8 cellular contexts compared by ENCODE assay signal in the genomic region with DNA sequence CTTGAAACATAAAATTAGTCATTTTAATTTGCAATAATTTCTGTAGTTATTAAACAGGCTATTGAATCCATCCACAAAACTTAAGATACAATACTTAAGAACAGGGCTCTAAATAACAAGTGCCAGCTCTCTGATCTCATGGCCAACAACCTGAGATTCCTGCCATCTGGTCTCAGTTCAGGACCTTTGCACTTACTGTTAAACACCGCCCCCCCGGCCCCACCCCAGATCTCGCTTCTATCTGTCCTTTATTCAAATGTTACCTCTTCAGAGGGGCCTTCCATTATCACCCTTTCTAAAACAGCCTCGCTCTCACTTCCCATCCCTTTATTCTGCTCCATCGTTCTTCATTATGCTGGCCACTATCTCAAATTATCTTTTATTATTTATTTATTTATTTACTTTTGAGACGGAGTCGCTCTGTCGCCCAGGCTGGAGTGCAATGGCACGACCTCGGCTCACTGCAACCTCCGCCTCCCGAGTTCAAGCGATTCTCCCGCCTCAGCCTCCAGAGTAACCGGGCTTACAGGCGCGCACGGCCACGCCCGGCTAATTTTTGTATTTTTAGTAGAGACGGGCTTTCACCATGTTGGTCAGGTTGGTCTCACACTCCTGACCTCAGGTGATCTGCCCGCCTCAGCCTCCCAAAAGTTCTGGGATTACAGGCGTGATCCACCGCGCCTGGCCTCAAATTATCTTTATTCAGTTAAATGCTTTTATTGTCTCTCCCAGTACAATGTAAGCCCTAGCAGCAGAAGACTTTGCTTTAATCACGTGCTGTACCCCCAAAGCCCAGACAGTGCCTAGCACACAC. TPM values are rescaled to one million over a fixed set of nuclear protein-coding genes. Genes with fewer than 3 reads are reported as not detected.
DNase-seq lines count a peak whose midpoint lies in the region; ATAC-seq, FAIRE-seq and TF ChIP-seq lines count a peak whose summit lies in the region.

No MANE protein-coding gene starts in this region.

- no peak overlapping the region for H3K14ac ChIP-seq in mesenchymal stem cell (ENCODE audit: low read length in 2 of 2)

- TF ChIP-seq EP300 in GM12878 (IDR thresholded peaks at IDR 0.05; ENCODE audit: borderline replicate concordance in 1 of 2, control insufficient read depth in 1 of 2, low read depth in 2 of 2, low read length in 2 of 2): no peak

- H4K8ac ChIP-seq in mesenchymal stem cell (ENCODE audit: low read length): peak overlapping the region; percentile 96

- H2BK12ac ChIP-seq in mesenchymal stem cell (ENCODE audit: low read length in 2 of 2): no peak overlapping the region

- ATAC-seq in left cardiac atrium (no peak), GM12878 (no peak)

- H4K20me1 ChIP-seq in GM12878 (ENCODE audit: control insufficient read depth, insufficient read depth): 0 out of 2 replicates have a peak, but pooled peaks cover 3% of the 10 kb centered on the region

- H3K4me3 ChIP-seq in left ventricle myocardium inferior (peak overlapping the region; percentile 89), GM12878 (peak overlapping the region; percentile 68), mesenchymal stem cell (ENCODE audit: insufficient read depth in 1 of 2, low read depth in 1 of 2, low read length in 2 of 2) (peak overlapping the region in 1 of 2 experiments; percentile 95), urinary bladder (ENCODE audit: low read depth, low read length) (no peak overlapping the region)

- peak overlapping the region; percentile 24 to 55 for H3K4ac ChIP-seq in mesenchymal stem cell (ENCODE audit: low read depth in 1 of 2, low read length in 2 of 2)

- H3K36me3 ChIP-seq in left ventricle myocardium inferior: peaks cover 16% of the 10 kb centered on the region
- H3K36me3 ChIP-seq in GM12878 (ENCODE audit: control insufficient read depth in 2 of 2, insufficient read depth in 2 of 2, low read length in 1 of 2): peaks cover 2 to 10% of the 10 kb centered on the region in 2 experiments
- peaks cover 17 to 18% of the 10 kb centered on the region in 2 experiments for H3K36me3 ChIP-seq in mesenchymal stem cell (ENCODE audit: control insufficient read depth in 1 of 2, insufficient read depth in 2 of 2, low read depth in 1 of 2, low read length in 2 of 2)
- H3K36me3 ChIP-seq in urinary bladder (ENCODE audit: insufficient read depth): no peaks in the 10 kb centered on the region

- H2AK5ac ChIP-seq in mesenchymal stem cell (ENCODE audit: low read length, severe bottlenecking): peak overlapping the region; percentile 53

- peak overlapping the region in 1 of 2 experiments; percentile 88 for H3K18ac ChIP-seq in mesenchymal stem cell (ENCODE audit: low read depth in 1 of 2, low read length in 2 of 2)

- TF ChIP-seq RAD21 in GM12878 (IDR thresholded peaks at IDR 0.05; ENCODE audit: insufficient read depth, low read depth, low read length): no peak

- no peak overlapping the region for H3K23ac ChIP-seq in mesenchymal stem cell (ENCODE audit: low read length in 2 of 2)

- POLR2A ChIA-PET in GM12878 (lab: Charles Lee): no interaction called here

- H2AFZ ChIP-seq in GM12878 (ENCODE audit: control insufficient read depth, low read depth, low read length): peak overlapping the region; percentile 87
- no peak overlapping the region for H2AFZ ChIP-seq in mesenchymal stem cell (ENCODE audit: low read depth, low read length)

- H3K79me2 ChIP-seq in GM12878 (ENCODE audit: control insufficient read depth, insufficient read depth, low read length): peaks cover 37% of the 10 kb centered on the region

- H3K27ac ChIP-seq in left ventricle myocardium inferior (replicated peaks) (peak overlapping the region; percentile 86), GM12878 (ENCODE audit: control insufficient read depth, insufficient read depth) (peak overlapping the region; percentile 87), mesenchymal stem cell (ENCODE audit: low read length, poor library complexity, severe bottlenecking) (peak overlapping the region; percentile 79), urinary bladder (ENCODE audit: low read depth) (peak overlapping the region; percentile 88)

- in situ Hi-C loops in GM12878 (cut with MboI): no loop called here

- no peak for FAIRE-seq in GM12878 (lab: Jason Lieb, UNC)
- FAIRE-seq in GM12892 (lab: Jason Lieb, UNC): no peak
- FAIRE-seq in GM19239 (lab: Jason Lieb, UNC): no peak

- DNase-seq in left ventricle myocardium inferior: no peak
- DNase-seq in left cardiac atrium: no peak
- no peak for DNase-seq in GM12878 (ENCODE audit: low read depth, low spot score)
- no peak for DNase-seq in mesenchymal stem cell
- DNase-seq in inferior parietal cortex (ENCODE audit: extremely low spot score): no peak
- no peak for DNase-seq in GM12892 (ENCODE audit: insufficient read length)
- no peak for DNase-seq in GM19239 (ENCODE audit: insufficient read length, low spot score)

- peak overlapping the region; percentile 51 for H3K4me2 ChIP-seq in GM12878 (ENCODE audit: control insufficient read depth, insufficient read depth)
- peak overlapping the region; percentile 60 for H3K4me2 ChIP-seq in mesenchymal stem cell (ENCODE audit: low read length, poor library complexity, severe bottlenecking)

- H3K9ac ChIP-seq in GM12878 (ENCODE audit: control insufficient read depth, insufficient read depth, low read length): peak overlapping the region; percentile 9; the same call in 1 of the 2 replicates
- peak overlapping the region; percentile 98 for H3K9ac ChIP-seq in mesenchymal stem cell (ENCODE audit: low read length)

- CTCF ChIA-PET in GM12878 (lab: Yijun Ruan, JAX): no interaction called here

- no peak for TF ChIP-seq CTCF in left ventricle myocardium inferior (IDR thresholded peaks at IDR 0.05; ENCODE audit: borderline replicate concordance)
- no peak for TF ChIP-seq CTCF in GM12878 (IDR thresholded peaks at IDR 0.05 in 2 of 3, conservative IDR thresholded peaks at IDR 0.05 in 1 of 3; ENCODE audit: control insufficient read depth in 2 of 3, extremely low read depth in 1 of 3, insufficient read depth in 1 of 3, low read depth in 3 of 3, low read length in 3 of 3)

- no peak overlapping the region for H2BK5ac ChIP-seq in mesenchymal stem cell (ENCODE audit: low read depth, low read length, poor library complexity, severe bottlenecking)

- peaks cover 45% of the 10 kb centered on the region for H3K4me1 ChIP-seq in left ventricle myocardium inferior
- H3K4me1 ChIP-seq in GM12878 (ENCODE audit: control insufficient read depth, insufficient read depth, low read length): peaks cover 4% of the 10 kb centered on the region; the same call in 1 of the 2 replicates
- peaks cover 17% of the 10 kb centered on the region for H3K4me1 ChIP-seq in mesenchymal stem cell (ENCODE audit: control insufficient read depth, insufficient read depth, low read depth, low read length)
- H3K4me1 ChIP-seq in urinary bladder (ENCODE audit: insufficient read depth): no peaks in the 10 kb centered on the region

- no peaks in the 10 kb centered on the region for H3K27me3 ChIP-seq in left ventricle myocardium inferior (ENCODE audit: low read depth)
- no peaks in the 10 kb centered on the region for H3K27me3 ChIP-seq in GM12878 (replicated peaks in 1 of 2; ENCODE audit: control insufficient read depth in 2 of 2, insufficient read depth in 2 of 2, low read length in 1 of 2)
- no peaks in the 10 kb centered on the region for H3K27me3 ChIP-seq in mesenchymal stem cell (ENCODE audit: control insufficient read depth in 1 of 2, insufficient read depth in 1 of 2, low read length in 2 of 2)

- no peaks in the 10 kb centered on the region for H3K79me1 ChIP-seq in mesenchymal stem cell (replicated peaks; ENCODE audit: low read length, poor library complexity, severe bottlenecking)

- peak overlapping the region; percentile 34 for H4K91ac ChIP-seq in mesenchymal stem cell (ENCODE audit: low read length)

- SMC1A ChIA-PET in GM12878 (lab: Charles Lee; ENCODE audit: uncharacterized antibody, unreplicated experiment): no interaction called here

- H2BK120ac ChIP-seq in mesenchymal stem cell (ENCODE audit: low read depth, low read length): no peak overlapping the region

- H2BK15ac ChIP-seq in mesenchymal stem cell (ENCODE audit: low read depth, poor library complexity, severe bottlenecking): no peak overlapping the region

- RAD21 ChIA-PET in GM12878 (lab: Charles Lee; ENCODE audit: unreplicated experiment): no interaction called here

- WGBS in GM12878 (ENCODE audit: insufficient coverage, insufficient replicate concordance, low lambda C conversion rate, missing lambda C conversion rate): 66% methylated on average over 26 of the region's 26 CpGs
- whole genome bisulfite sequencing in mesenchymal stem cell: 86% methylated on average over 25 of the region's 26 CpGs
- WGBS in urinary bladder: 64% methylated on average over 26 of the region's 26 CpGs

- H3K9me3 ChIP-seq in left ventricle myocardium inferior (replicated peaks): no peaks in the 10 kb centered on the region
- no peaks in the 10 kb centered on the region; the same call in 2 of the 3 replicates for H3K9me3 ChIP-seq in GM12878 (replicated peaks; ENCODE audit: control insufficient read depth, insufficient read depth, low read length)
- H3K9me3 ChIP-seq in mesenchymal stem cell (ENCODE audit: control insufficient read depth, low read length): no peaks in the 10 kb centered on the region

- BruUV-seq in GM12878 (replicated peaks; lab: Mats Ljungman, UMichigan): no TSS peak

- intact Hi-C loops in left ventricle myocardium inferior (cut with micrococcal nuclease): no loop called here
- intact Hi-C loops in left cardiac atrium (cut with DNase I): no loop called here
- intact Hi-C loops in GM12878 (cut with micrococcal nuclease; ENCODE audit: unreplicated experiment): no loop called here

- TF ChIP-seq POLR2A in GM12878 (IDR thresholded peaks at IDR 0.05; ENCODE audit: low read depth, low read length): no peak
- TF ChIP-seq POLR2A in GM12892 (IDR thresholded peaks at IDR 0.05; ENCODE audit: low read depth, low read length): no peak

RNA-seq across cellular contexts. Expression of a gene that starts 0.8 kb away (rescaled TPM):
- 115 TPM for total RNA-seq in left ventricle myocardium inferior
- total RNA-seq in left cardiac atrium: 100 to 1,000 TPM in 1 of 2 donors, 10 to 100 TPM in 1; 98.3 to 134 TPM
- total RNA-seq in GM12878 (2013; cell fraction: nucleolus; rRNA removed): 511 and 606 TPM in 2 replicates
- total RNA-seq in GM12878 (2014; rRNA removed): 279 and 350 TPM in 2 replicates
- 89.2 and 90.2 TPM in 2 replicates for total RNA-seq in GM12878 (2014; rRNA removed; fragmentation: Illumina TruSeq; extraction: Trizol)
- 193 and 215 TPM in 2 replicates for total RNA-seq in GM12878 (2021)
- 53.8 TPM for polyA plus RNA-seq in GM12878 (2011; ENCODE audit: low read depth)
- polyA plus RNA-seq in GM12878 (2011; rRNA removed): 105 and 162 TPM in 2 replicates
- polyA plus RNA-seq in GM12878 (2011; cell fraction: cytosol; rRNA removed): 236 and 362 TPM in 2 replicates
- polyA plus RNA-seq in GM12878 (2011; cell fraction: nucleus; rRNA removed): 1,226 and 1,900 TPM in 2 replicates
- 160 and 231 TPM in 2 replicates for polyA plus RNA-seq in GM12878 (2012)
- 102 and 112 TPM in 2 replicates for polyA plus RNA-seq in GM12878 (2014; fragmentation: Illumina TruSeq; extraction: Trizol)
- polyA plus RNA-seq in GM12878 (2014; fragmentation: Nextera tagmentation; extraction: Ambion mirVana): 10 to 100 TPM in 1 of 2 experiments, 1 to 10 TPM in 1; 2.7 to 14.9 TPM
- polyA plus RNA-seq in GM12878 (2014; rRNA removed): 453 and 499 TPM in 2 replicates
- polyA plus RNA-seq in GM12878 (2016; fragmentation: Nextera tagmentation; extraction: Ambion mirVana): 100 to 1,000 TPM; 157 to 192 TPM
- 27.6 and 69.7 TPM in 2 replicates for polyA minus RNA-seq in GM12878 (2011; rRNA and poly(A)+ RNA removed)
- polyA minus RNA-seq in GM12878 (2011; cell fraction: cytosol; rRNA and poly(A)+ RNA removed): 47.0 and 50.0 TPM in 2 replicates
- 99.1 and 161 TPM in 2 replicates for polyA minus RNA-seq in GM12878 (2011; cell fraction: nucleus; rRNA and poly(A)+ RNA removed)
- 176 TPM for polyA plus RNA-seq in mesenchymal stem cell (2013, experiment 1 of 2)
- 175 TPM for polyA plus RNA-seq in mesenchymal stem cell (2013, experiment 2 of 2)
- 166 TPM for total RNA-seq in urinary bladder
- polyA plus RNA-seq in urinary bladder: 191 TPM
- polyA plus RNA-seq in GM12892 (2012; ENCODE audit: missing spikeins): 108 TPM

RNA-seq across cellular contexts. Expression of a gene that starts 11.9 kb away (rescaled TPM):
- total RNA-seq in left ventricle myocardium inferior: 0.66 TPM
- 1 to 10 TPM; 2.4 to 3.0 TPM for total RNA-seq in left cardiac atrium
- total RNA-seq in GM12878 (2013; cell fraction: nucleolus; rRNA removed): not detected in 2 replicates
- total RNA-seq in GM12878 (2014; rRNA removed): not detected in 2 replicates
- not detected in 2 replicates for total RNA-seq in GM12878 (2014; rRNA removed; fragmentation: Illumina TruSeq; extraction: Trizol)
- total RNA-seq in GM12878 (2021): not detected in 2 replicates
- not detected for polyA plus RNA-seq in GM12878 (2011; ENCODE audit: low read depth)
- not detected in 2 replicates for polyA plus RNA-seq in GM12878 (2011; rRNA removed)
- polyA plus RNA-seq in GM12878 (2011; cell fraction: cytosol; rRNA removed): not detected in 2 replicates
- not detected in 2 replicates for polyA plus RNA-seq in GM12878 (2011; cell fraction: nucleus; rRNA removed)
- not detected in 2 replicates for polyA plus RNA-seq in GM12878 (2012)
- not detected in 2 replicates for polyA plus RNA-seq in GM12878 (2014; fragmentation: Illumina TruSeq; extraction: Trizol)
- polyA plus RNA-seq in GM12878 (2014; fragmentation: Nextera tagmentation; extraction: Ambion mirVana): not detected
- polyA plus RNA-seq in GM12878 (2014; rRNA removed): not detected in 2 replicates
- not detected for polyA plus RNA-seq in GM12878 (2016; fragmentation: Nextera tagmentation; extraction: Ambion mirVana)
- polyA minus RNA-seq in GM12878 (2011; rRNA and poly(A)+ RNA removed): not detected in 2 replicates
- polyA minus RNA-seq in GM12878 (2011; cell fraction: cytosol; rRNA and poly(A)+ RNA removed): not detected in 2 replicates
- not detected in 2 replicates for polyA minus RNA-seq in GM12878 (2011; cell fraction: nucleus; rRNA and poly(A)+ RNA removed)
- not detected for polyA plus RNA-seq in mesenchymal stem cell (2013, experiment 1 of 2)
- polyA plus RNA-seq in mesenchymal stem cell (2013, experiment 2 of 2): not detected
- not detected for total RNA-seq in urinary bladder
- polyA plus RNA-seq in urinary bladder: not detected
- polyA plus RNA-seq in GM12892 (2012; ENCODE audit: missing spikeins): not detected

RNA-seq across cellular contexts. Expression of a gene that starts 19.8 kb away (rescaled TPM):
- not detected for total RNA-seq in left ventricle myocardium inferior
- 1 to 10 TPM in 1 of 2 donors, under 1 TPM in 1; 0.81 to 1.2 TPM for total RNA-seq in left cardiac atrium
- not detected in 2 replicates for total RNA-seq in GM12878 (2013; cell fraction: nucleolus; rRNA removed)
- not detected in 2 replicates for total RNA-seq in GM12878 (2014; rRNA removed)
- not detected in 2 replicates for total RNA-seq in GM12878 (2014; rRNA removed; fragmentation: Illumina TruSeq; extraction: Trizol)
- not detected in 2 replicates for total RNA-seq in GM12878 (2021)
- polyA plus RNA-seq in GM12878 (2011; ENCODE audit: low read depth): not detected
- polyA plus RNA-seq in GM12878 (2011; rRNA removed): not detected in 2 replicates
- polyA plus RNA-seq in GM12878 (2011; cell fraction: cytosol; rRNA removed): 0.06 and 0.08 TPM in 2 replicates
- polyA plus RNA-seq in GM12878 (2011; cell fraction: nucleus; rRNA removed): 0.18 TPM in 1 of 2 replicates, not detected in the other
- polyA plus RNA-seq in GM12878 (2012): not detected in 2 replicates
- not detected in 2 replicates for polyA plus RNA-seq in GM12878 (2014; fragmentation: Illumina TruSeq; extraction: Trizol)
- not detected for polyA plus RNA-seq in GM12878 (2014; fragmentation: Nextera tagmentation; extraction: Ambion mirVana)
- not detected in 2 replicates for polyA plus RNA-seq in GM12878 (2014; rRNA removed)
- polyA plus RNA-seq in GM12878 (2016; fragmentation: Nextera tagmentation; extraction: Ambion mirVana): not detected
- polyA minus RNA-seq in GM12878 (2011; rRNA and poly(A)+ RNA removed): not detected in 2 replicates
- polyA minus RNA-seq in GM12878 (2011; cell fraction: cytosol; rRNA and poly(A)+ RNA removed): not detected in 2 replicates
- polyA minus RNA-seq in GM12878 (2011; cell fraction: nucleus; rRNA and poly(A)+ RNA removed): not detected in 2 replicates
- 0.17 TPM for polyA plus RNA-seq in mesenchymal stem cell (2013, experiment 1 of 2)
- 0.18 TPM for polyA plus RNA-seq in mesenchymal stem cell (2013, experiment 2 of 2)
- 2.5 TPM for total RNA-seq in urinary bladder
- polyA plus RNA-seq in urinary bladder: 4.1 TPM
- polyA plus RNA-seq in GM12892 (2012; ENCODE audit: missing spikeins): not detected

RNA-seq across cellular contexts. Expression of a gene that starts 26.9 kb away (rescaled TPM):
- total RNA-seq in left ventricle myocardium inferior (not detected), left cardiac atrium (under 1 TPM in 1 of 2 donors, not detected in 1; 0.29 TPM), GM12878 (2014; rRNA removed) (not detected in 2 replicates), GM12878 (2014; rRNA removed; fragmentation: Illumina TruSeq; extraction: Trizol) (not detected in 2 replicates), GM12878 (2021) (not detected in 2 replicates), urinary bladder (not detected)
- not detected in 2 replicates for total RNA-seq in GM12878 (2013; cell fraction: nucleolus; rRNA removed)
- 0.09 TPM for polyA plus RNA-seq in GM12878 (2011; ENCODE audit: low read depth)
- polyA plus RNA-seq in GM12878 (2011; rRNA removed) (not detected in 2 replicates), GM12878 (2014; fragmentation: Illumina TruSeq; extraction: Trizol) (not detected in 2 replicates), GM12878 (2014; fragmentation: Nextera tagmentation; extraction: Ambion mirVana) (not detected), GM12878 (2014; rRNA removed) (not detected in 2 replicates), GM12878 (2016; fragmentation: Nextera tagmentation; extraction: Ambion mirVana) (under 1 TPM in 1 of 2 experiments, not detected in 1; 0.06 TPM), urinary bladder (0.37 TPM)
- polyA plus RNA-seq in GM12878 (2011; cell fraction: cytosol; rRNA removed): not detected in 2 replicates
- 0.20 and 0.24 TPM in 2 replicates for polyA plus RNA-seq in GM12878 (2011; cell fraction: nucleus; rRNA removed)
- not detected in 2 replicates for polyA plus RNA-seq in GM12878 (2012)
- polyA minus RNA-seq in GM12878 (2011; rRNA and poly(A)+ RNA removed): not detected in 2 replicates
- not detected in 2 replicates for polyA minus RNA-seq in GM12878 (2011; cell fraction: cytosol; rRNA and poly(A)+ RNA removed)
- polyA minus RNA-seq in GM12878 (2011; cell fraction: nucleus; rRNA and poly(A)+ RNA removed): not detected in 2 replicates
- 0.23 TPM for polyA plus RNA-seq in mesenchymal stem cell (2013, experiment 1 of 2)
- polyA plus RNA-seq in mesenchymal stem cell (2013, experiment 2 of 2): 0.27 TPM
- not detected for polyA plus RNA-seq in GM12892 (2012; ENCODE audit: missing spikeins)

RNA-seq across cellular contexts. Expression of a gene that starts 29.8 kb away (rescaled TPM):
- total RNA-seq in left ventricle myocardium inferior (23.4 TPM), left cardiac atrium (10 to 100 TPM; 11.4 to 14.9 TPM), GM12878 (2014; rRNA removed) (1.5 and 1.9 TPM in 2 replicates), GM12878 (2014; rRNA removed; fragmentation: Illumina TruSeq; extraction: Trizol) (0.63 and 1.1 TPM in 2 replicates), GM12878 (2021) (1.8 and 2.9 TPM in 2 replicates), urinary bladder (4.7 TPM)
- 0.67 TPM in 1 of 2 replicates, not detected in the other for total RNA-seq in GM12878 (2013; cell fraction: nucleolus; rRNA removed)
- polyA plus RNA-seq in GM12878 (2011; ENCODE audit: low read depth): not detected
- polyA plus RNA-seq in GM12878 (2011; rRNA removed) (0.50 and 0.88 TPM in 2 replicates), GM12878 (2014; fragmentation: Illumina TruSeq; extraction: Trizol) (not detected in 2 replicates), GM12878 (2014; fragmentation: Nextera tagmentation; extraction: Ambion mirVana) (under 1 TPM in 1 of 2 experiments, not detected in 1; 0.15 TPM), GM12878 (2014; rRNA removed) (2.6 and 3.2 TPM in 2 replicates), GM12878 (2016; fragmentation: Nextera tagmentation; extraction: Ambion mirVana) (1 to 10 TPM; 3.0 to 3.5 TPM), urinary bladder (18.5 TPM)
- 1.2 and 1.8 TPM in 2 replicates for polyA plus RNA-seq in GM12878 (2011; cell fraction: cytosol; rRNA removed)
- 2.2 and 4.1 TPM in 2 replicates for polyA plus RNA-seq in GM12878 (2011; cell fraction: nucleus; rRNA removed)
- polyA plus RNA-seq in GM12878 (2012): 1.4 and 1.5 TPM in 2 replicates
- polyA minus RNA-seq in GM12878 (2011; rRNA and poly(A)+ RNA removed): 0.67 and 0.80 TPM in 2 replicates
- 4.3 TPM in 1 of 2 replicates, not detected in the other for polyA minus RNA-seq in GM12878 (2011; cell fraction: cytosol; rRNA and poly(A)+ RNA removed)
- 0.77 and 1.8 TPM in 2 replicates for polyA minus RNA-seq in GM12878 (2011; cell fraction: nucleus; rRNA and poly(A)+ RNA removed)
- 5.4 TPM for polyA plus RNA-seq in mesenchymal stem cell (2013, experiment 1 of 2)
- 5.1 TPM for polyA plus RNA-seq in mesenchymal stem cell (2013, experiment 2 of 2)
- 0.61 TPM for polyA plus RNA-seq in GM12892 (2012; ENCODE audit: missing spikeins)
